In the genomic region with DNA sequence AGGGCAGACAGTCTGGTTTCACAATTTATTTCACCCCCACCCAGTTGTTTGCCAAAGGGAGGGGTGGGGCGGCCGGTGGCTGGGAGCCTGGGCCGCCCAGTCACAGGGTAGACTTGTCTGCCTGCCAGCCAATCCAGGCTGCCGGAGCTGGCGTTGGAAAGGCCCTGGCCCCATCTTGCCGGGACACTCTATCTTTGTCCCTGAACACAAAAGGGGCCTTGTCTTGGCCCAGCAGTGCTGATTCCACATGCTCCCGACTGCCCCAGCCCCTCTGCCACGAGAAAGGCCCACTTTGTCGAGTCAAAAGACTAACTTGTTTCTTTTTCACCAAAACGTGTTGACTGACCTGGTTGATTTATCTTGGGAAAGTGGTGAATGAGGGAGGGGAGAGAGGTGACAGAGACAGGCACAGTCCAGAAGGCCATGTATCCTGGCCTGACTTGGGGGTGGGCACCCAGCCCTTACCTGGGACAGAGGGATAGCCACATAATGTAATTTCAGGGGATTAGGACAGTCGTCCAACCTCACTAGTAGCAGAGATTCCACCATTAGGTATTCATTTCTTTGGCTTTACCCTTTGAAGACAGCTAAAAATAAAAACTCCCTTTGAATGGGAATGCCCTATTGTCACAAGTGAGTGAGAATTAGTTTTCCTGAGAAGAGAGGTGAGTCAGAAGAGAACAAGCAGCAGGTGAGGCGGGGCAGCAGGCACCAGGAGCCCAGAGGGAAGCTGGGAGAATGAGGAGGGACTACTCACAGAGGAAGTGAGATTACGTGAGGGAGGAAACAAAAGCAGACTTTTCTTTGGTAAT, we compare ENCODE assay signal across 1 cellular context.
TF ChIP-seq lines count a peak whose summit lies in the region.

No MANE protein-coding gene starts in this region.

TF ChIP-seq in HepG2, 621 proteins besides CTCF, POLR2A, EP300 and RAD21 (continued from another document and continues in another):
- TF ChIP-seq, protein P1, sequence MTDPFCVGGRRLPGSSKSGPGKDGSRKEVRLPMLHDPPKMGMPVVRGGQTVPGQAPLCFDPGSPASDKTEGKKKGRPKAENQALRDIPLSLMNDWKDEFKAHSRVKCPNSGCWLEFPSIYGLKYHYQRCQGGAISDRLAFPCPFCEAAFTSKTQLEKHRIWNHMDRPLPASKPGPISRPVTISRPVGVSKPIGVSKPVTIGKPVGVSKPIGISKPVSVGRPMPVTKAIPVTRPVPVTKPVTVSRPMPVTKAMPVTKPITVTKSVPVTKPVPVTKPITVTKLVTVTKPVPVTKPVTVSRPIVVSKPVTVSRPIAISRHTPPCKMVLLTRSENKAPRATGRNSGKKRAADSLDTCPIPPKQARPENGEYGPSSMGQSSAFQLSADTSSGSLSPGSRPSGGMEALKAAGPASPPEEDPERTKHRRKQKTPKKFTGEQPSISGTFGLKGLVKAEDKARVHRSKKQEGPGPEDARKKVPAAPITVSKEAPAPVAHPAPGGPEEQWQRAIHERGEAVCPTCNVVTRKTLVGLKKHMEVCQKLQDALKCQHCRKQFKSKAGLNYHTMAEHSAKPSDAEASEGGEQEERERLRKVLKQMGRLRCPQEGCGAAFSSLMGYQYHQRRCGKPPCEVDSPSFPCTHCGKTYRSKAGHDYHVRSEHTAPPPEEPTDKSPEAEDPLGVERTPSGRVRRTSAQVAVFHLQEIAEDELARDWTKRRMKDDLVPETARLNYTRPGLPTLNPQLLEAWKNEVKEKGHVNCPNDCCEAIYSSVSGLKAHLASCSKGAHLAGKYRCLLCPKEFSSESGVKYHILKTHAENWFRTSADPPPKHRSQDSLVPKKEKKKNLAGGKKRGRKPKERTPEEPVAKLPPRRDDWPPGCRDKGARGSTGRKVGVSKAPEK (CRISPR knock-in tag; IDR thresholded peaks at IDR 0.05; ENCODE audit: borderline replicate concordance): no peak
- TF ChIP-seq RBM22 (optimal IDR thresholded peaks at IDR 0.05; ENCODE audit: low read length): no peak
- TF ChIP-seq, protein P2, sequence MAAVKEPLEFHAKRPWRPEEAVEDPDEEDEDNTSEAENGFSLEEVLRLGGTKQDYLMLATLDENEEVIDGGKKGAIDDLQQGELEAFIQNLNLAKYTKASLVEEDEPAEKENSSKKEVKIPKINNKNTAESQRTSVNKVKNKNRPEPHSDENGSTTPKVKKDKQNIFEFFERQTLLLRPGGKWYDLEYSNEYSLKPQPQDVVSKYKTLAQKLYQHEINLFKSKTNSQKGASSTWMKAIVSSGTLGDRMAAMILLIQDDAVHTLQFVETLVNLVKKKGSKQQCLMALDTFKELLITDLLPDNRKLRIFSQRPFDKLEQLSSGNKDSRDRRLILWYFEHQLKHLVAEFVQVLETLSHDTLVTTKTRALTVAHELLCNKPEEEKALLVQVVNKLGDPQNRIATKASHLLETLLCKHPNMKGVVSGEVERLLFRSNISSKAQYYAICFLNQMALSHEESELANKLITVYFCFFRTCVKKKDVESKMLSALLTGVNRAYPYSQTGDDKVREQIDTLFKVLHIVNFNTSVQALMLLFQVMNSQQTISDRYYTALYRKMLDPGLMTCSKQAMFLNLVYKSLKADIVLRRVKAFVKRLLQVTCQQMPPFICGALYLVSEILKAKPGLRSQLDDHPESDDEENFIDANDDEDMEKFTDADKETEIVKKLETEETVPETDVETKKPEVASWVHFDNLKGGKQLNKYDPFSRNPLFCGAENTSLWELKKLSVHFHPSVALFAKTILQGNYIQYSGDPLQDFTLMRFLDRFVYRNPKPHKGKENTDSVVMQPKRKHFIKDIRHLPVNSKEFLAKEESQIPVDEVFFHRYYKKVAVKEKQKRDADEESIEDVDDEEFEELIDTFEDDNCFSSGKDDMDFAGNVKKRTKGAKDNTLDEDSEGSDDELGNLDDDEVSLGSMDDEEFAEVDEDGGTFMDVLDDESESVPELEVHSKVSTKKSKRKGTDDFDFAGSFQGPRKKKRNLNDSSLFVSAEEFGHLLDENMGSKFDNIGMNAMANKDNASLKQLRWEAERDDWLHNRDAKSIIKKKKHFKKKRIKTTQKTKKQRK (IDR thresholded peaks at IDR 0.05; ENCODE audit: low read length): no peak
- peak; percentile 94 for TF ChIP-seq ZMYM4 (CRISPR knock-in tag; IDR thresholded peaks at IDR 0.05)
- TF ChIP-seq CEBPB (IDR thresholded peaks at IDR 0.05; ENCODE audit: borderline replicate concordance, low read depth, low read length): peak; percentile 92
- no peak for TF ChIP-seq REXO4 (CRISPR knock-in tag; IDR thresholded peaks at IDR 0.05; ENCODE audit: borderline replicate concordance)
- no peak for TF ChIP-seq ZNF484 (CRISPR knock-in tag; IDR thresholded peaks at IDR 0.05; ENCODE audit: borderline replicate concordance, low read depth)
- no peak for TF ChIP-seq ZNF326 (CRISPR knock-in tag; IDR thresholded peaks at IDR 0.05; ENCODE audit: borderline replicate concordance)
- TF ChIP-seq ZNF549 (CRISPR knock-in tag; IDR thresholded peaks at IDR 0.05): no peak
- TF ChIP-seq NBN (conservative IDR thresholded peaks at IDR 0.05): no peak
- TF ChIP-seq, protein P3, sequence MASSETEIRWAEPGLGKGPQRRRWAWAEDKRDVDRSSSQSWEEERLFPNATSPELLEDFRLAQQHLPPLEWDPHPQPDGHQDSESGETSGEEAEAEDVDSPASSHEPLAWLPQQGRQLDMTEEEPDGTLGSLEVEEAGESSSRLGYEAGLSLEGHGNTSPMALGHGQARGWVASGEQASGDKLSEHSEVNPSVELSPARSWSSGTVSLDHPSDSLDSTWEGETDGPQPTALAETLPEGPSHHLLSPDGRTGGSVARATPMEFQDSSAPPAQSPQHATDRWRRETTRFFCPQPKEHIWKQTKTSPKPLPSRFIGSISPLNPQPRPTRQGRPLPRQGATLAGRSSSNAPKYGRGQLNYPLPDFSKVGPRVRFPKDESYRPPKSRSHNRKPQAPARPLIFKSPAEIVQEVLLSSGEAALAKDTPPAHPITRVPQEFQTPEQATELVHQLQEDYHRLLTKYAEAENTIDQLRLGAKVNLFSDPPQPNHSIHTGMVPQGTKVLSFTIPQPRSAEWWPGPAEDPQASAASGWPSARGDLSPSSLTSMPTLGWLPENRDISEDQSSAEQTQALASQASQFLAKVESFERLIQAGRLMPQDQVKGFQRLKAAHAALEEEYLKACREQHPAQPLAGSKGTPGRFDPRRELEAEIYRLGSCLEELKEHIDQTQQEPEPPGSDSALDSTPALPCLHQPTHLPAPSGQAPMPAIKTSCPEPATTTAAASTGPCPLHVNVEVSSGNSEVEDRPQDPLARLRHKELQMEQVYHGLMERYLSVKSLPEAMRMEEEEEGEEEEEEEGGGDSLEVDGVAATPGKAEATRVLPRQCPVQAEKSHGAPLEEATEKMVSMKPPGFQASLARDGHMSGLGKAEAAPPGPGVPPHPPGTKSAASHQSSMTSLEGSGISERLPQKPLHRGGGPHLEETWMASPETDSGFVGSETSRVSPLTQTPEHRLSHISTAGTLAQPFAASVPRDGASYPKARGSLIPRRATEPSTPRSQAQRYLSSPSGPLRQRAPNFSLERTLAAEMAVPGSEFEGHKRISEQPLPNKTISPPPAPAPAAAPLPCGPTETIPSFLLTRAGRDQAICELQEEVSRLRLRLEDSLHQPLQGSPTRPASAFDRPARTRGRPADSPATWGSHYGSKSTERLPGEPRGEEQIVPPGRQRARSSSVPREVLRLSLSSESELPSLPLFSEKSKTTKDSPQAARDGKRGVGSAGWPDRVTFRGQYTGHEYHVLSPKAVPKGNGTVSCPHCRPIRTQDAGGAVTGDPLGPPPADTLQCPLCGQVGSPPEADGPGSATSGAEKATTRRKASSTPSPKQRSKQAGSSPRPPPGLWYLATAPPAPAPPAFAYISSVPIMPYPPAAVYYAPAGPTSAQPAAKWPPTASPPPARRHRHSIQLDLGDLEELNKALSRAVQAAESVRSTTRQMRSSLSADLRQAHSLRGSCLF (CRISPR knock-in tag; IDR thresholded peaks at IDR 0.05; ENCODE audit: borderline replicate concordance): no peak
- TF ChIP-seq, protein P4, sequence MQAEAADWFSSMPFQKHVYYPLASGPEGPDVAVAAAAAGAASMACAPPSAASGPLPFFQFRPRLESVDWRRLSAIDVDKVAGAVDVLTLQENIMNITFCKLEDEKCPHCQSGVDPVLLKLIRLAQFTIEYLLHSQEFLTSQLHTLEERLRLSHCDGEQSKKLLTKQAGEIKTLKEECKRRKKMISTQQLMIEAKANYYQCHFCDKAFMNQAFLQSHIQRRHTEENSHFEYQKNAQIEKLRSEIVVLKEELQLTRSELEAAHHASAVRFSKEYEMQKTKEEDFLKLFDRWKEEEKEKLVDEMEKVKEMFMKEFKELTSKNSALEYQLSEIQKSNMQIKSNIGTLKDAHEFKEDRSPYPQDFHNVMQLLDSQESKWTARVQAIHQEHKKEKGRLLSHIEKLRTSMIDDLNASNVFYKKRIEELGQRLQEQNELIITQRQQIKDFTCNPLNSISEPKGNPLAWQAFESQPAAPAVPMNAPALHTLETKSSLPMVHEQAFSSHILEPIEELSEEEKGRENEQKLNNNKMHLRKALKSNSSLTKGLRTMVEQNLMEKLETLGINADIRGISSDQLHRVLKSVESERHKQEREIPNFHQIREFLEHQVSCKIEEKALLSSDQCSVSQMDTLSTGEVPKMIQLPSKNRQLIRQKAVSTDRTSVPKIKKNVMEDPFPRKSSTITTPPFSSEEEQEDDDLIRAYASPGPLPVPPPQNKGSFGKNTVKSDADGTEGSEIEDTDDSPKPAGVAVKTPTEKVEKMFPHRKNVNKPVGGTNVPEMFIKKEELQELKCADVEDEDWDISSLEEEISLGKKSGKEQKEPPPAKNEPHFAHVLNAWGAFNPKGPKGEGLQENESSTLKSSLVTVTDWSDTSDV (CRISPR knock-in tag; IDR thresholded peaks at IDR 0.05): no peak
- no peak; the same call in 1 of the 2 replicates for TF ChIP-seq DR1 (CRISPR knock-in tag; IDR thresholded peaks at IDR 0.05)
- TF ChIP-seq ZNF232 (CRISPR knock-in tag; IDR thresholded peaks at IDR 0.05; ENCODE audit: borderline replicate concordance): no peak
- no peak for TF ChIP-seq ZNF160 (CRISPR knock-in tag; IDR thresholded peaks at IDR 0.05)
- TF ChIP-seq SYNCRIP (IDR thresholded peaks at IDR 0.05; ENCODE audit: insufficient read depth, low read depth, low read length): no peak
- no peak for TF ChIP-seq ZNF615 (CRISPR knock-in tag; IDR thresholded peaks at IDR 0.05; ENCODE audit: borderline replicate concordance)
- peak; percentile 8; the same call in 1 of the 2 replicates for TF ChIP-seq ZNF12 (CRISPR knock-in tag; IDR thresholded peaks at IDR 0.05)
- no peak for TF ChIP-seq ZSCAN30 (CRISPR knock-in tag; IDR thresholded peaks at IDR 0.05)
- no peak for TF ChIP-seq GPN1 (CRISPR knock-in tag; IDR thresholded peaks at IDR 0.05; ENCODE audit: borderline replicate concordance)
- peak; percentile 20 for TF ChIP-seq PRPF4 (IDR thresholded peaks at IDR 0.05; ENCODE audit: low read depth, low read length, poor library complexity, severe bottlenecking)
- TF ChIP-seq AGO1 (IDR thresholded peaks at IDR 0.05; ENCODE audit: low read depth, low read length, poor library complexity, severe bottlenecking): no peak
- TF ChIP-seq ISL2 (CRISPR knock-in tag; IDR thresholded peaks at IDR 0.05): peak; percentile 82
- peak; percentile 89; the same call in 1 of the 2 replicates for TF ChIP-seq MYC (CRISPR knock-in tag; IDR thresholded peaks at IDR 0.05; ENCODE audit: borderline replicate concordance)
- TF ChIP-seq, protein P5, sequence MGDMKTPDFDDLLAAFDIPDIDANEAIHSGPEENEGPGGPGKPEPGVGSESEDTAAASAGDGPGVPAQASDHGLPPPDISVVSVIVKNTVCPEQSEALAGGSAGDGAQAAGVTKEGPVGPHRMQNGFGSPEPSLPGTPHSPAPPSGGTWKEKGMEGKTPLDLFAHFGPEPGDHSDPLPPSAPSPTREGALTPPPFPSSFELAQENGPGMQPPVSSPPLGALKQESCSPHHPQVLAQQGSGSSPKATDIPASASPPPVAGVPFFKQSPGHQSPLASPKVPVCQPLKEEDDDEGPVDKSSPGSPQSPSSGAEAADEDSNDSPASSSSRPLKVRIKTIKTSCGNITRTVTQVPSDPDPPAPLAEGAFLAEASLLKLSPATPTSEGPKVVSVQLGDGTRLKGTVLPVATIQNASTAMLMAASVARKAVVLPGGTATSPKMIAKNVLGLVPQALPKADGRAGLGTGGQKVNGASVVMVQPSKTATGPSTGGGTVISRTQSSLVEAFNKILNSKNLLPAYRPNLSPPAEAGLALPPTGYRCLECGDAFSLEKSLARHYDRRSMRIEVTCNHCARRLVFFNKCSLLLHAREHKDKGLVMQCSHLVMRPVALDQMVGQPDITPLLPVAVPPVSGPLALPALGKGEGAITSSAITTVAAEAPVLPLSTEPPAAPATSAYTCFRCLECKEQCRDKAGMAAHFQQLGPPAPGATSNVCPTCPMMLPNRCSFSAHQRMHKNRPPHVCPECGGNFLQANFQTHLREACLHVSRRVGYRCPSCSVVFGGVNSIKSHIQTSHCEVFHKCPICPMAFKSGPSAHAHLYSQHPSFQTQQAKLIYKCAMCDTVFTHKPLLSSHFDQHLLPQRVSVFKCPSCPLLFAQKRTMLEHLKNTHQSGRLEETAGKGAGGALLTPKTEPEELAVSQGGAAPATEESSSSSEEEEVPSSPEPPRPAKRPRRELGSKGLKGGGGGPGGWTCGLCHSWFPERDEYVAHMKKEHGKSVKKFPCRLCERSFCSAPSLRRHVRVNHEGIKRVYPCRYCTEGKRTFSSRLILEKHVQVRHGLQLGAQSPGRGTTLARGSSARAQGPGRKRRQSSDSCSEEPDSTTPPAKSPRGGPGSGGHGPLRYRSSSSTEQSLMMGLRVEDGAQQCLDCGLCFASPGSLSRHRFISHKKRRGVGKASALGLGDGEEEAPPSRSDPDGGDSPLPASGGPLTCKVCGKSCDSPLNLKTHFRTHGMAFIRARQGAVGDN (CRISPR knock-in tag; IDR thresholded peaks at IDR 0.05): peak; percentile 87
- peak; percentile 55; the same call in 1 of the 2 replicates for TF ChIP-seq HOXA3 (CRISPR knock-in tag; IDR thresholded peaks at IDR 0.05)
- no peak for TF ChIP-seq HES4 (CRISPR knock-in tag; IDR thresholded peaks at IDR 0.05; ENCODE audit: borderline replicate concordance)
- TF ChIP-seq ZNF317 (CRISPR knock-in tag; IDR thresholded peaks at IDR 0.05): no peak
- TF ChIP-seq, protein P6, sequence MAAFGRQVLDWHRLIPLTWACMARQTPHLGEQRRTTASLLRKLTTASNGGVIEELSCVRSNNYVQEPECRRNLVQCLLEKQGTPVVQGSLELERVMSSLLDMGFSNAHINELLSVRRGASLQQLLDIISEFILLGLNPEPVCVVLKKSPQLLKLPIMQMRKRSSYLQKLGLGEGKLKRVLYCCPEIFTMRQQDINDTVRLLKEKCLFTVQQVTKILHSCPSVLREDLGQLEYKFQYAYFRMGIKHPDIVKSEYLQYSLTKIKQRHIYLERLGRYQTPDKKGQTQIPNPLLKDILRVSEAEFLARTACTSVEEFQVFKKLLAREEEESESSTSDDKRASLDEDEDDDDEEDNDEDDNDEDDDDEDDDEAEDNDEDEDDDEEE (CRISPR knock-in tag; IDR thresholded peaks at IDR 0.05): peak; percentile 78
- peak; percentile 62; the same call in 1 of the 2 replicates for TF ChIP-seq ZNF556 (CRISPR knock-in tag; IDR thresholded peaks at IDR 0.05; ENCODE audit: borderline replicate concordance)
- TF ChIP-seq, protein P7, sequence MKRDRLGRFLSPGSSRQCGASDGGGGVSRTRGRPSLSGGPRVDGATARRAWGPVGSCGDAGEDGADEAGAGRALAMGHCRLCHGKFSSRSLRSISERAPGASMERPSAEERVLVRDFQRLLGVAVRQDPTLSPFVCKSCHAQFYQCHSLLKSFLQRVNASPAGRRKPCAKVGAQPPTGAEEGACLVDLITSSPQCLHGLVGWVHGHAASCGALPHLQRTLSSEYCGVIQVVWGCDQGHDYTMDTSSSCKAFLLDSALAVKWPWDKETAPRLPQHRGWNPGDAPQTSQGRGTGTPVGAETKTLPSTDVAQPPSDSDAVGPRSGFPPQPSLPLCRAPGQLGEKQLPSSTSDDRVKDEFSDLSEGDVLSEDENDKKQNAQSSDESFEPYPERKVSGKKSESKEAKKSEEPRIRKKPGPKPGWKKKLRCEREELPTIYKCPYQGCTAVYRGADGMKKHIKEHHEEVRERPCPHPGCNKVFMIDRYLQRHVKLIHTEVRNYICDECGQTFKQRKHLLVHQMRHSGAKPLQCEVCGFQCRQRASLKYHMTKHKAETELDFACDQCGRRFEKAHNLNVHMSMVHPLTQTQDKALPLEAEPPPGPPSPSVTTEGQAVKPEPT (CRISPR knock-in tag; IDR thresholded peaks at IDR 0.05; ENCODE audit: low read depth): peak; percentile 60; the same call in 1 of the 2 replicates
- TF ChIP-seq ZNF234 (CRISPR knock-in tag; conservative IDR thresholded peaks at IDR 0.05): no peak
- no peak for TF ChIP-seq NONO (IDR thresholded peaks at IDR 0.05)
- TF ChIP-seq NONO (CRISPR knock-in tag; conservative IDR thresholded peaks at IDR 0.05): peak; percentile 80
